ENCODE assay signal across 18 cellular contexts in genomic region chr4:8385611-8386010, GRCh38. TPM values are rescaled to one million over a fixed set of nuclear protein-coding genes. Genes with fewer than 3 reads are reported as not detected.
DNase-seq lines count a peak whose midpoint lies in the region; ATAC-seq and TF ChIP-seq lines count a peak whose summit lies in the region.
"Had no signal": no experiment of that assay in that cellular context is flagged by ENCODE, and none has a peak within 500 bp of the region (broad histone marks: within the 10 kb centered on the region; RNA-seq: fewer than 3 reads in every experiment).

No MANE protein-coding gene starts in this region.

- H3K36me3 ChIP-seq in adrenal gland (replicated peaks in 1 of 2) (peaks cover 0 to 32% of the 10 kb centered on the region in 2 donors), left ventricle myocardium inferior (peaks cover 53% of the 10 kb centered on the region), psoas muscle (ENCODE audit: insufficient read depth in 1 of 2, low read depth in 1 of 2) (peaks cover 0 to 41% of the 10 kb centered on the region in 2 donors), upper lobe of left lung (peaks cover 2 to 69% (median 41%) of the 10 kb centered on the region in 4 donors), spleen (peaks cover 0 to 93% (median 36%) of the 10 kb centered on the region in 6 donors)

- ATAC-seq in Right ventricle myocardium superior (ENCODE audit: poor library complexity): no peak
- no peak for ATAC-seq in Right ventricle myocardium inferior
- ATAC-seq in psoas muscle: no peak
- no peak for ATAC-seq in upper lobe of left lung (ENCODE audit: low FRiP score in 2 of 2)
- ATAC-seq: HCT116 had no signal

- H3K4me1 ChIP-seq in adrenal gland (replicated peaks in 1 of 2) (no peaks in the 10 kb centered on the region), left ventricle myocardium inferior (peaks cover 51% of the 10 kb centered on the region), psoas muscle (peaks cover 14% of the 10 kb centered on the region), upper lobe of left lung (peaks cover 6 to 15% (median 13%) of the 10 kb centered on the region in 4 donors), spleen (no peaks in the 10 kb centered on the region)

- no peak for TF ChIP-seq EP300 in upper lobe of left lung (IDR thresholded peaks at IDR 0.05)

- intact Hi-C loops in Right ventricle myocardium superior (cut with DNase I) (no loop called here), Right ventricle myocardium inferior (cut with DNase I) (no loop called here), adrenal gland (cut with DNase I) (no loop called here), left ventricle myocardium inferior (cut with micrococcal nuclease) (no loop called here), psoas muscle (cut with DNase I) (loop anchor here in 1 of 2 donors (5.0 kb wide), 1 partner anchor 43 kb away; no protein-coding TSS in a partner anchor), spleen (cut with DNase I; ENCODE audit: low total_unique reads) (no loop called here)

- TF ChIP-seq CTCF in adrenal gland (IDR thresholded peaks at IDR 0.05) (no peak), left ventricle myocardium inferior (IDR thresholded peaks at IDR 0.05; ENCODE audit: borderline replicate concordance) (no peak), psoas muscle (IDR thresholded peaks at IDR 0.05) (no peak), upper lobe of left lung (IDR thresholded peaks at IDR 0.05) (no peak), spleen (IDR thresholded peaks at IDR 0.05 in 8 of 11, conservative IDR thresholded peaks at IDR 0.05 in 3 of 11) (no peak)

- DNase-seq in Right ventricle myocardium superior: peak; percentile 39
- no peak for DNase-seq in Right ventricle myocardium inferior (ENCODE audit: missing footprints)
- DNase-seq in adrenal gland: peak in 4 of 7 donors; percentile 43 to 63 (median 56)
- DNase-seq in left ventricle myocardium inferior: no peak
- DNase-seq in psoas muscle: peak; percentile 3 to 35
- no peak for DNase-seq in upper lobe of left lung
- DNase-seq in NCI-H1930 (lab: John Stamatoyannopoulos, UW): no peak
- no peak for DNase-seq in spleen
- DNase-seq: 8988T; Caco-2; CD4-positive, alpha-beta T cell; GDM1; GM23248; NCI-H1105; OCI-M1; RPMI8226; SJCRH30 had no signal

- H3K27ac ChIP-seq in adrenal gland (peak overlapping the region in 1 of 5 donors; percentile 29), left ventricle myocardium inferior (replicated peaks) (peak overlapping the region; percentile 74), psoas muscle (no peak overlapping the region), upper lobe of left lung (no peak overlapping the region), spleen (no peak overlapping the region)
- H3K27ac ChIP-seq: GM23248 had no signal

- H3K27me3 ChIP-seq in adrenal gland (no peaks in the 10 kb centered on the region), left ventricle myocardium inferior (ENCODE audit: low read depth) (no peaks in the 10 kb centered on the region), psoas muscle (ENCODE audit: insufficient read depth in 3 of 3, low read length in 2 of 3) (no peaks in the 10 kb centered on the region), upper lobe of left lung (no peaks in the 10 kb centered on the region), spleen (replicated peaks in 1 of 7) (no peaks in the 10 kb centered on the region)
- H3K27me3 ChIP-seq: SJCRH30 had no signal

- WGBS in adrenal gland, 4 donors: 60 to 82% (median 63%) methylated on average over 7 to 11 of the region's 11 CpGs
- 85 to 92% (median 87%) methylated on average over 11 of the region's 11 CpGs for WGBS in psoas muscle, 3 donors
- WGBS in upper lobe of left lung, 2 donors: 93% methylated on average over 11 of the region's 11 CpGs
- 90 to 95% (median 94%) methylated on average over 9 to 11 of the region's 11 CpGs for WGBS in spleen, 5 donors

- H3K9me3 ChIP-seq in adrenal gland (replicated peaks in 1 of 3) (no peaks in the 10 kb centered on the region), left ventricle myocardium inferior (replicated peaks) (no peaks in the 10 kb centered on the region), psoas muscle (no peaks in the 10 kb centered on the region), upper lobe of left lung (no peaks in the 10 kb centered on the region), spleen (no peaks in the 10 kb centered on the region)
- H3K9me3 ChIP-seq: Caco-2, SJCRH30 had no signal

- TF ChIP-seq POLR2A in adrenal gland (IDR thresholded peaks at IDR 0.05) (no peak), upper lobe of left lung (IDR thresholded peaks at IDR 0.05) (no peak), spleen (IDR thresholded peaks at IDR 0.05) (no peak)

- no peak overlapping the region for H3K4me3 ChIP-seq in adrenal gland
- no peak overlapping the region for H3K4me3 ChIP-seq in left ventricle myocardium inferior
- H3K4me3 ChIP-seq in psoas muscle: no peak overlapping the region
- H3K4me3 ChIP-seq in upper lobe of left lung: no peak overlapping the region
- no peak overlapping the region for H3K4me3 ChIP-seq in spleen
- H3K4me3 ChIP-seq: GM23248, SJCRH30 had no signal

RNA-seq across cellular contexts. Expression of gene ACOX3, which starts 54.9 kb away (rescaled TPM):
- 22.5 TPM for total RNA-seq in Right ventricle myocardium superior
- total RNA-seq in Right ventricle myocardium inferior: 25.3 TPM
- 10 to 100 TPM; 24.3 to 44.2 (median 26.3) TPM for total RNA-seq in adrenal gland
- 10 to 100 TPM; 10.4 to 29.4 (median 27.3) TPM for polyA plus RNA-seq in adrenal gland
- 22.0 TPM for total RNA-seq in left ventricle myocardium inferior
- total RNA-seq in psoas muscle: 10 to 100 TPM; 10.3 to 18.8 (median 12.6) TPM
- 10 to 100 TPM in 1 of 3 donors, 1 to 10 TPM in 2; 5.6 to 10.8 (median 8.1) TPM for polyA plus RNA-seq in psoas muscle
- 10 to 100 TPM; 23.7 to 56.6 (median 31.8) TPM for total RNA-seq in upper lobe of left lung
- 10 to 100 TPM; 16.1 to 26.5 (median 21.7) TPM for total RNA-seq in spleen
- polyA plus RNA-seq in spleen: 10 to 100 TPM; 11.3 to 16.1 (median 15.0) TPM

RNA-seq across cellular contexts. Expression of gene TRMT44, which starts 55.0 kb away (rescaled TPM):
- total RNA-seq in Right ventricle myocardium superior (8.4 TPM), Right ventricle myocardium inferior (9.2 TPM), adrenal gland (10 to 100 TPM; 10.5 to 26.2 (median 14.9) TPM), left ventricle myocardium inferior (9.2 TPM), psoas muscle (1 to 10 TPM; 5.4 to 9.1 (median 6.8) TPM), upper lobe of left lung (10 to 100 TPM; 22.8 to 81.7 (median 30.2) TPM), spleen (10 to 100 TPM; 18.9 to 28.3 (median 25.2) TPM)
- polyA plus RNA-seq in adrenal gland (10 to 100 TPM in 1 of 3 donors, 1 to 10 TPM in 2; 6.0 to 12.9 (median 9.9) TPM), psoas muscle (1 to 10 TPM; 3.4 to 5.0 (median 3.6) TPM), spleen (1 to 10 TPM; 5.7 to 8.0 (median 5.9) TPM)

Comparison
In these comparisons a context has a peak if more than half of its experiments do, and no peak if none do; other contexts are left out.
1. DNase-seq: peak in Right ventricle myocardium superior (single experiment), adrenal gland (4 of 7) and psoas muscle (2 of 2); none in Right ventricle myocardium inferior (single experiment), left ventricle myocardium inferior (single experiment), upper lobe of left lung (0 of 2), NCI-H1930 (0 of 2) and spleen (single experiment).